In the genomic region with DNA sequence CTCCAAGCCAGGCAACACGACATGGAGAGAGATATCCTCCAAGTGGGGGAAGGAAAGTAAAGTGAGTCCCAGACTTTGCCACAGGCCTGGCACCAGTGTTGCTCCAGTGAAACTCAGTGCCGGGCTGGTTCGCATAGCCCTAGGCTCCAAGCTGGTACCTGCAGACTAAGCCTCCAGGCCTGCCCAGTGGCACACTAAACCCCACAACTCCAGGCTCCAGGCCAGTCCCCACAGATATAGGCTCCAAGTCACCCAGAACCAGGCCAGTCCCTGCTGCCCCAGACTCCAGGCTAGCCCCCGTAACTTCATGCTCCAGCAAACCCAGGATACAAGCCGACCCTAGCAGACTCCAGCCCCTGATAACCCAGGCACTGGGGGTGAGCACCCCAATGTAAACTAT, we compare ENCODE assay signal across 1 cellular context.
TF ChIP-seq lines count a peak whose summit lies in the region.

No MANE protein-coding gene starts in this region.

TF ChIP-seq in IMR-90, 13 proteins besides CTCF, POLR2A, EP300 and RAD21:
- TF ChIP-seq RCOR1 (IDR thresholded peaks at IDR 0.05; ENCODE audit: insufficient replicate concordance, low read length), result no peak
- TF ChIP-seq CEBPB (IDR thresholded peaks at IDR 0.05; ENCODE audit: low read depth, low read length), result no peak
- TF ChIP-seq SMC3 (IDR thresholded peaks at IDR 0.05; ENCODE audit: low read depth, low read length), result no peak
- TF ChIP-seq, protein P1, sequence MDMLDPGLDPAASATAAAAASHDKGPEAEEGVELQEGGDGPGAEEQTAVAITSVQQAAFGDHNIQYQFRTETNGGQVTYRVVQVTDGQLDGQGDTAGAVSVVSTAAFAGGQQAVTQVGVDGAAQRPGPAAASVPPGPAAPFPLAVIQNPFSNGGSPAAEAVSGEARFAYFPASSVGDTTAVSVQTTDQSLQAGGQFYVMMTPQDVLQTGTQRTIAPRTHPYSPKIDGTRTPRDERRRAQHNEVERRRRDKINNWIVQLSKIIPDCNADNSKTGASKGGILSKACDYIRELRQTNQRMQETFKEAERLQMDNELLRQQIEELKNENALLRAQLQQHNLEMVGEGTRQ (IDR thresholded peaks at IDR 0.05; ENCODE audit: low read depth, low read length), result no peak
- TF ChIP-seq, protein P2, sequence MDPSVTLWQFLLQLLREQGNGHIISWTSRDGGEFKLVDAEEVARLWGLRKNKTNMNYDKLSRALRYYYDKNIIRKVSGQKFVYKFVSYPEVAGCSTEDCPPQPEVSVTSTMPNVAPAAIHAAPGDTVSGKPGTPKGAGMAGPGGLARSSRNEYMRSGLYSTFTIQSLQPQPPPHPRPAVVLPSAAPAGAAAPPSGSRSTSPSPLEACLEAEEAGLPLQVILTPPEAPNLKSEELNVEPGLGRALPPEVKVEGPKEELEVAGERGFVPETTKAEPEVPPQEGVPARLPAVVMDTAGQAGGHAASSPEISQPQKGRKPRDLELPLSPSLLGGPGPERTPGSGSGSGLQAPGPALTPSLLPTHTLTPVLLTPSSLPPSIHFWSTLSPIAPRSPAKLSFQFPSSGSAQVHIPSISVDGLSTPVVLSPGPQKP (IDR thresholded peaks at IDR 0.05; ENCODE audit: borderline replicate concordance, low read depth, low read length), result no peak
- TF ChIP-seq MAZ (IDR thresholded peaks at IDR 0.05; ENCODE audit: borderline replicate concordance, low read depth, low read length), result no peak
- TF ChIP-seq NFE2L2 (IDR thresholded peaks at IDR 0.05; ENCODE audit: low read depth, low read length), result no peak
- no peak for TF ChIP-seq BHLHE40 (IDR thresholded peaks at IDR 0.05; ENCODE audit: low read depth, low read length)
- no peak for TF ChIP-seq CHD1 (IDR thresholded peaks at IDR 0.05; ENCODE audit: low read depth, low read length)
- no peak for TF ChIP-seq FOS (IDR thresholded peaks at IDR 0.05; ENCODE audit: low read depth, low read length)
- no peak for TF ChIP-seq MAFK (IDR thresholded peaks at IDR 0.05; ENCODE audit: low read depth, low read length)
- no peak for TF ChIP-seq MXI1 (IDR thresholded peaks at IDR 0.05; ENCODE audit: borderline replicate concordance, low read depth, low read length)
